12 cellular contexts compared by ENCODE assay signal in the genomic region with DNA sequence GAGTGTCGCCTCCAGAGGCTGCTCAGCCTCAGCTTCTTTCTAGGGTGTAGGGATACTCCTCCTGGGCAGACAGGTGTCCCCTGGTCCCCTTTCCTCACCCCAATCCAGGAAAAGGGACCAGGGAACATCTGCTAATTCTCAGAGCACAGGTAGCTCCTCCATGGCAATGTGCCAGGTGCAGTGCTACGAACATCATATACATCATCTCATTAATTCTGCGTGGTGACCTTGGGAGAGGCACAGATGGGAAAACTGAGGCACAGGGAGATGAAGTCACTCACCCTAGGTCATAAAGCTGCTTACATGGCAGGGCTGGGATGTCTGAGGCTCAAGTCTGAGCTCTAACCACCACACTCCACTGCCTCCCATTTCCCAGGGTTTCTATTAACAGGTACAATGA. TPM values are rescaled to one million over a fixed set of nuclear protein-coding genes. Genes with fewer than 3 reads are reported as not detected.
DNase-seq lines count a peak whose midpoint lies in the region; ATAC-seq, FAIRE-seq and TF ChIP-seq lines count a peak whose summit lies in the region.
"Had no signal": no experiment of that assay in that cellular context is flagged by ENCODE, and none has a peak within 500 bp of the region (broad histone marks: within the 10 kb centered on the region; RNA-seq: fewer than 3 reads in every experiment).

No MANE protein-coding gene starts in this region.

- no peaks in the 10 kb centered on the region for H3K9me3 ChIP-seq in vagina

- no peak overlapping the region for H3K4me3 Mint-ChIP-seq in stimulated activated naive CD8-positive, alpha-beta T cell treated with anti-CD3 and anti-CD28 coated beads, Interleukin-15, Interleukin-2, amounts not matched to agents 100 ng/mL and 50 ng/mL, for 24 hours
- H3K4me3 Mint-ChIP-seq in naive thymus-derived CD8-positive, alpha-beta T cell: peak overlapping the region; percentile 12 to 80 (median 66)

- no peak for ATAC-seq in stimulated activated naive CD8-positive, alpha-beta T cell treated with anti-CD3 and anti-CD28 coated beads, Interleukin-15, Interleukin-2, amounts not matched to agents 100 U/mL and 50 U/mL, for 24 hours
- no peak for ATAC-seq in naive thymus-derived CD8-positive, alpha-beta T cell
- ATAC-seq in HG03108 (IDR thresholded peaks at IDR 0.05; ENCODE audit: unreplicated experiment): no peak

- no peaks in the 10 kb centered on the region for H3K27me3 Mint-ChIP-seq in stimulated activated naive CD8-positive, alpha-beta T cell treated with anti-CD3 and anti-CD28 coated beads, Interleukin-15, Interleukin-2, amounts not matched to agents 100 ng/mL and 50 ng/mL, for 24 hours
- H3K27me3 Mint-ChIP-seq in naive thymus-derived CD8-positive, alpha-beta T cell: no peaks in the 10 kb centered on the region
- H3K27me3 Mint-ChIP-seq: activated CD8-positive, alpha-beta memory T cell treated with anti-CD3 and anti-CD28 coated beads, Interleukin-2, amount 10 ng/mL, durations not matched to agents 7 days and 5 days had no signal

- no peak for TF ChIP-seq POLR2A in vagina (IDR thresholded peaks at IDR 0.05)

- peaks cover 1% of the 10 kb centered on the region for H3K36me3 ChIP-seq in bronchial epithelial cell (ENCODE audit: control insufficient read depth, insufficient read depth, low read length)
- peaks cover 0 to 29% of the 10 kb centered on the region in 2 donors for H3K36me3 ChIP-seq in vagina

- DNase-seq in stimulated activated naive CD8-positive, alpha-beta T cell treated with anti-CD3 and anti-CD28 coated beads, Interleukin-15, Interleukin-2, amounts not matched to agents 100 U/mL and 50 U/mL, for 24 hours: no peak
- DNase-seq in bronchial epithelial cell (ENCODE audit: low read depth): no peak
- DNase-seq in naive thymus-derived CD8-positive, alpha-beta T cell: no peak
- DNase-seq in vagina (ENCODE audit: extremely low spot score in 2 of 2): peak in 1 of 2 donors; percentile 61
- no peak for DNase-seq in dermis blood vessel endothelial cell
- DNase-seq in effector CD4-positive, alpha-beta T cell: no peak

- H3K4me1 ChIP-seq in vagina: peaks cover 93% of the 10 kb centered on the region

- peak overlapping the region; percentile 96 for H3K27ac ChIP-seq in vagina

- intact Hi-C loops in vagina (cut with DNase I): no loop called here

- POLR2A ChIA-PET in naive thymus-derived CD8-positive, alpha-beta T cell (lab: Charles Lee): interaction anchor here (0.6 to 1.9 kb wide), 4 partner anchors 11 to 79 kb away, joined by 3 to 16 read pairs (median 4); a partner anchor contains a TSS

- peak overlapping the region; percentile 55 for H3K27ac Mint-ChIP-seq in stimulated activated naive CD8-positive, alpha-beta T cell treated with anti-CD3 and anti-CD28 coated beads, Interleukin-15, Interleukin-2, amounts not matched to agents 100 ng/mL and 50 ng/mL, for 24 hours
- H3K27ac Mint-ChIP-seq in naive thymus-derived CD8-positive, alpha-beta T cell: peak overlapping the region in 9 of 10 donors; percentile 8 to 90 (median 66)
- H3K27ac Mint-ChIP-seq: activated CD8-positive, alpha-beta memory T cell treated with anti-CD3 and anti-CD28 coated beads, Interleukin-2, amount 10 ng/mL, durations not matched to agents 7 days and 5 days had no signal

- H3K27me3 ChIP-seq in bronchial epithelial cell (ENCODE audit: control insufficient read depth, insufficient read depth, low read length) (no peaks in the 10 kb centered on the region), vagina (no peaks in the 10 kb centered on the region)

- no peaks in the 10 kb centered on the region for H3K36me3 Mint-ChIP-seq in stimulated activated naive CD8-positive, alpha-beta T cell treated with anti-CD3 and anti-CD28 coated beads, Interleukin-15, Interleukin-2, amounts not matched to agents 100 ng/mL and 50 ng/mL, for 24 hours (ENCODE audit: low read depth)
- peaks cover 0 to 28% (median 0%) of the 10 kb centered on the region in 3 donors for H3K36me3 Mint-ChIP-seq in naive thymus-derived CD8-positive, alpha-beta T cell
- H3K36me3 Mint-ChIP-seq: activated CD8-positive, alpha-beta memory T cell treated with anti-CD3 and anti-CD28 coated beads, Interleukin-2, amount 10 ng/mL, durations not matched to agents 7 days and 5 days had no signal

- no peak overlapping the region for H3K4me3 ChIP-seq in bronchial epithelial cell (ENCODE audit: low read depth, low read length)
- H3K4me3 ChIP-seq in vagina: peak overlapping the region in 1 of 2 donors; percentile 17

- peak; percentile 32 for FAIRE-seq in bronchial epithelial cell (lab: Jason Lieb, UNC)

- TF ChIP-seq CTCF in bronchial epithelial cell (IDR thresholded peaks at IDR 0.05; ENCODE audit: insufficient read depth, low read length, severe bottlenecking) (no peak), vagina (IDR thresholded peaks at IDR 0.05) (no peak)

- no peaks in the 10 kb centered on the region for H3K9me3 Mint-ChIP-seq in stimulated activated naive CD8-positive, alpha-beta T cell treated with anti-CD3 and anti-CD28 coated beads, Interleukin-15, Interleukin-2, amounts not matched to agents 100 ng/mL and 50 ng/mL, for 24 hours
- H3K9me3 Mint-ChIP-seq in naive thymus-derived CD8-positive, alpha-beta T cell: no peaks in the 10 kb centered on the region

- peaks cover 20% of the 10 kb centered on the region for H3K4me1 Mint-ChIP-seq in stimulated activated naive CD8-positive, alpha-beta T cell treated with anti-CD3 and anti-CD28 coated beads, Interleukin-15, Interleukin-2, amounts not matched to agents 100 ng/mL and 50 ng/mL, for 24 hours (ENCODE audit: low read depth)
- H3K4me1 Mint-ChIP-seq in naive thymus-derived CD8-positive, alpha-beta T cell: peaks cover 33 to 68% (median 48%) of the 10 kb centered on the region in 4 donors

RNA-seq across cellular contexts. Expression of a gene that starts 11.7 kb away (rescaled TPM):
- total RNA-seq in bronchial epithelial cell (18.4 TPM in 2 replicates), vagina (86.9 TPM), dermis blood vessel endothelial cell (50.3 and 52.1 TPM in 2 replicates)
- total RNA-seq in naive thymus-derived CD8-positive, alpha-beta T cell: 10 to 100 TPM; 71.1 to 73.8 TPM
- polyA plus RNA-seq in naive thymus-derived CD8-positive, alpha-beta T cell: 10 to 100 TPM; 25.3 to 41.8 (median 27.2) TPM

RNA-seq across cellular contexts. Expression of a gene that starts 30.0 kb away (rescaled TPM):
- total RNA-seq in bronchial epithelial cell (0.26 and 0.64 TPM in 2 replicates), vagina (2.0 TPM), dermis blood vessel endothelial cell (1.2 and 2.9 TPM in 2 replicates)
- 1 to 10 TPM in 1 of 2 experiments, under 1 TPM in 1; 0.88 to 1.2 TPM for total RNA-seq in naive thymus-derived CD8-positive, alpha-beta T cell
- polyA plus RNA-seq in naive thymus-derived CD8-positive, alpha-beta T cell: under 1 TPM in 2 of 3 donors, not detected in 1; 0.08 to 0.24 TPM

RNA-seq across cellular contexts. Expression of a gene that starts 41.2 kb away (rescaled TPM):
- total RNA-seq in bronchial epithelial cell: 7.6 and 9.2 TPM in 2 replicates
- 10 to 100 TPM; 15.0 to 19.1 TPM for total RNA-seq in naive thymus-derived CD8-positive, alpha-beta T cell
- polyA plus RNA-seq in naive thymus-derived CD8-positive, alpha-beta T cell: 10 to 100 TPM; 25.5 to 31.3 (median 26.6) TPM
- 44.0 TPM for total RNA-seq in vagina
- total RNA-seq in dermis blood vessel endothelial cell: 14.3 and 35.1 TPM in 2 replicates

RNA-seq across cellular contexts. Expression of a gene that starts 45.3 kb away (rescaled TPM):
- 18.9 and 20.3 TPM in 2 replicates for total RNA-seq in bronchial epithelial cell
- 10 to 100 TPM; 33.3 to 36.0 TPM for total RNA-seq in naive thymus-derived CD8-positive, alpha-beta T cell
- 10 to 100 TPM; 63.4 to 82.6 (median 66.7) TPM for polyA plus RNA-seq in naive thymus-derived CD8-positive, alpha-beta T cell
- 27.3 TPM for total RNA-seq in vagina
- 21.8 and 32.0 TPM in 2 replicates for total RNA-seq in dermis blood vessel endothelial cell

RNA-seq across cellular contexts. Expression of a gene that starts 58.7 kb away (rescaled TPM):
- not detected in 2 replicates for total RNA-seq in bronchial epithelial cell
- total RNA-seq in naive thymus-derived CD8-positive, alpha-beta T cell: not detected
- under 1 TPM in 1 of 3 donors, not detected in 2; 0.09 TPM for polyA plus RNA-seq in naive thymus-derived CD8-positive, alpha-beta T cell
- total RNA-seq in vagina: not detected
- 0.17 TPM in 1 of 2 replicates, not detected in the other for total RNA-seq in dermis blood vessel endothelial cell
- total RNA-seq: kidney epithelial cell, MCF 10A, RPMI7951 had no signal
